8 cellular contexts compared by ENCODE assay signal in genomic region chr5:151081426-151082273, GRCh38. TPM values are rescaled to one million over a fixed set of nuclear protein-coding genes. Genes with fewer than 3 reads are reported as not detected.
DNase-seq lines count a peak whose midpoint lies in the region; ATAC-seq, FAIRE-seq and TF ChIP-seq lines count a peak whose summit lies in the region.

No MANE protein-coding gene starts in this region.

- H3K4me1 ChIP-seq in mucosa of rectum (ENCODE audit: control insufficient read depth in 2 of 2, insufficient read depth in 2 of 2, low read length in 2 of 2) = peaks cover 68 to 73% of the 10 kb centered on the region in 2 donors

- in situ Hi-C loops in GM13977 (cut with MboI; ENCODE audit: low pct_unique_long_range_greater_than_20kb, low sequenced_read_pairs, unreplicated experiment) = no loop called here

- TF ChIP-seq CTCF in GM12875 (IDR thresholded peaks at IDR 0.05; ENCODE audit: borderline replicate concordance, insufficient read depth, low read depth, low read length) (no peak), choroid plexus epithelial cell (conservative IDR thresholded peaks at IDR 0.05; ENCODE audit: low read depth, low read length) (no peak), GM13977 (IDR thresholded peaks at IDR 0.05; ENCODE audit: extremely low read depth, insufficient read depth, missing control alignments) (no peak)

- H3K4me3 ChIP-seq in GM12875 (ENCODE audit: low read depth, low read length) (peak overlapping the region; percentile 90), choroid plexus epithelial cell (ENCODE audit: low read depth, low read length) (peak overlapping the region; percentile 92), mucosa of rectum (ENCODE audit: low read length in 2 of 2) (peak overlapping the region; percentile 88 to 96)

- H3K9me3 ChIP-seq in mucosa of rectum (ENCODE audit: control insufficient read depth in 2 of 2, low read length in 2 of 2) = no peaks in the 10 kb centered on the region

- no peaks in the 10 kb centered on the region for H3K27me3 ChIP-seq in mucosa of rectum (ENCODE audit: control insufficient read depth in 2 of 2, insufficient read depth in 2 of 2, low read length in 2 of 2)

- no peak; the same call in 1 of the 2 replicates for TF ChIP-seq POLR2A in GM12891 (IDR thresholded peaks at IDR 0.05; ENCODE audit: low read depth, low read length)

- H3K27ac ChIP-seq in mucosa of rectum (ENCODE audit: low read depth in 2 of 2, low read length in 2 of 2) = peak overlapping the region; percentile 99

- H3K36me3 ChIP-seq in mucosa of rectum (ENCODE audit: control insufficient read depth in 2 of 2, insufficient read depth in 2 of 2, low read length in 2 of 2) = peaks cover 7 to 11% of the 10 kb centered on the region in 2 donors

- no peak for FAIRE-seq in GM12891 (lab: Jason Lieb, UNC)

- peak overlapping the region; percentile 99 to 100 for H3K9ac ChIP-seq in mucosa of rectum (ENCODE audit: low read depth in 1 of 2, low read length in 2 of 2)

- DNase-seq in NOMO-1 treated with DMSO at 0.1 percent for 48 hours (lab: John Stamatoyannopoulos, UW; ENCODE audit: unreplicated experiment) = peak; percentile 63
- DNase-seq in choroid plexus epithelial cell (ENCODE audit: low read depth) = peak; percentile 79
- no peak for DNase-seq in GM12891 (ENCODE audit: insufficient read length, low spot score)
- DNase-seq in amygdala (lab: John Stamatoyannopoulos, UW) = no peak
- DNase-seq in GM13977 (ENCODE audit: low spot score) = no peak

- no peak for ATAC-seq in GM21619 (IDR thresholded peaks at IDR 0.05; ENCODE audit: unreplicated experiment)

TF ChIP-seq in GM12891, 5 proteins besides CTCF, POLR2A, EP300 and RAD21:
- no peak for TF ChIP-seq POU2F2 (IDR thresholded peaks at IDR 0.05; ENCODE audit: low read depth, low read length)
- no peak for TF ChIP-seq PAX5 (IDR thresholded peaks at IDR 0.05; ENCODE audit: insufficient read depth, low read length, severe bottlenecking)
- no peak for TF ChIP-seq TAF1 (IDR thresholded peaks at IDR 0.05; ENCODE audit: low read depth, low read length)
- TF ChIP-seq POLR2AphosphoS5 (IDR thresholded peaks at IDR 0.05; ENCODE audit: low read depth, low read length) = no peak
- no peak for TF ChIP-seq SPI1 (IDR thresholded peaks at IDR 0.05; ENCODE audit: low read depth, low read length)

RNA-seq across cellular contexts. Expression of gene TNIP1, which starts 0.8 kb away (rescaled TPM):
- polyA plus RNA-seq in GM12891 (2012; ENCODE audit: low read depth, missing spikeins) = 253 TPM

Comparison
In these comparisons a context has a peak if more than half of its experiments do, and no peak if none do; other contexts are left out.
1. DNase-seq: peak in NOMO-1 treated with DMSO at 0.1 percent for 48 hours (single experiment) and choroid plexus epithelial cell (single experiment); none in GM12891 (single experiment), amygdala (0 of 56) and GM13977 (single experiment).
2. Peak in every context shown above with its lines, with median percentiles within 50 percentile points of each other: H3K4me3 ChIP-seq.